In genomic region chr3:146047485-146047884, GRCh38 we compare ENCODE assay signal across 9 cellular contexts.
"Had no signal": no experiment of that assay in that cellular context is flagged by ENCODE, and none has a peak within 500 bp of the region (broad histone marks: within the 10 kb centered on the region; RNA-seq: fewer than 3 reads in every experiment).

No MANE protein-coding gene starts in this region.

- H3K4me3 Mint-ChIP-seq: GM23338, H9, IgD-negative memory B cell had no signal

- H3K27ac Mint-ChIP-seq: GM23338, H9, IgD-negative memory B cell had no signal

- FAIRE-seq: H1, H54 had no signal

- H3K4me2 ChIP-seq: GM23338 had no signal

- DNase-seq: H9, HCEC 1CT, Kasumi-1, KG1 had no signal

- H2AFZ ChIP-seq: GM23338 had no signal

- H3K36me3 Mint-ChIP-seq: IgD-negative memory B cell had no signal

- H3K4me3 ChIP-seq: GM23338 had no signal

- H3K4me1 Mint-ChIP-seq: IgD-negative memory B cell had no signal

- ATAC-seq: GM23338 had no signal

- H3K27me3 Mint-ChIP-seq: IgD-negative memory B cell had no signal

- H3K27ac ChIP-seq: HL-60 had no signal
